16 cellular contexts compared by ENCODE assay signal in the genomic region with DNA sequence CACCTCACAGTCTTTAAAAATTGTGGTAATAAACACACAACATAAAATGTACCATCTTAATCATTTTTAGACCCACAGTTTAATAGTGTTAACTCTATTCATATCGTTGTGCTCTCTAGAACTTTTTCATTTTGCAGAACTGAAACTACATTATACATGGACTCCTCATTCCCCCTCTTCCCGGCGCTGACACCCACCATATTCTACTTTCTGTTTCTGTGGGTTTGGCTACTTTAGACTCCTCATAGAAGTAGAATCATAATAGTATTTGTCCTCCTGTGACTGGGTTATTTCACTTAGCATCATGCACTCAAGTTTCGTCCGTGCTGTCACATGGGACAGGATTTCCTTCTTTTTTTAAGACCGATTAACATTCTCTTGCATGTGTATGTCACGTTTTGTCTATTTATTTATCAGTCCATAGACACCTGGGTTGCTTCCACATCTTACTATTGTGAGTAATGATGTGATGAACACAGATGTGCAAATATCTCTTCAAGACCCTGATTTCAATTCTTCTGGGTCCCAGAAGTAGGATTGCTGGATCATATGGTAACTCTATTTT.
DNase-seq lines count a peak whose midpoint lies in the region; ATAC-seq and TF ChIP-seq lines count a peak whose summit lies in the region.
"Had no signal": no experiment of that assay in that cellular context is flagged by ENCODE, and none has a peak within 500 bp of the region (broad histone marks: within the 10 kb centered on the region; RNA-seq: fewer than 3 reads in every experiment).

No MANE protein-coding gene starts in this region.

- H3K4me3 Mint-ChIP-seq in stimulated activated naive B cell treated with anti-CD40 and anti-IgM and Interleukin-4, amounts not matched to agents 10 μg/mL and 1 μg/mL and 100 μg/mL, for 72 hours: no peak overlapping the region
- H3K4me3 Mint-ChIP-seq: GM23338, mesothelial cell of epicardium, type B pancreatic cell had no signal

- no peak overlapping the region for H3K27ac ChIP-seq in substantia nigra (ENCODE audit: low read depth, low read length, poor library complexity, severe bottlenecking)
- H3K27ac ChIP-seq: coronary artery, pancreas, SJSA1 had no signal

- peaks cover 2 to 3% of the 10 kb centered on the region in 2 donors for H3K36me3 Mint-ChIP-seq in stimulated activated naive B cell treated with anti-CD40 and anti-IgM and Interleukin-4, amounts not matched to agents 10 μg/mL and 1 μg/mL and 100 μg/mL, for 72 hours
- H3K36me3 Mint-ChIP-seq: mesothelial cell of epicardium, type B pancreatic cell had no signal

- ATAC-seq in GM19324 (IDR thresholded peaks at IDR 0.05; ENCODE audit: low FRiP score, unreplicated experiment): peak; percentile 81
- ATAC-seq in HG02610 (IDR thresholded peaks at IDR 0.05; ENCODE audit: unreplicated experiment): peak; percentile 79
- peak; percentile 87 for ATAC-seq in HG03469 (IDR thresholded peaks at IDR 0.05; ENCODE audit: unreplicated experiment)
- ATAC-seq in stimulated activated naive B cell treated with anti-CD40 and anti-IgM and Interleukin-4, amounts not matched to agents 10 μg/mL and 1 μg/mL and 100 μg/mL, for 72 hours (replicated peaks): peak; percentile 39 to 70
- ATAC-seq: GM23338, pancreas had no signal

- H3K27ac Mint-ChIP-seq in stimulated activated naive B cell treated with anti-CD40 and anti-IgM and Interleukin-4, amounts not matched to agents 10 μg/mL and 1 μg/mL and 100 μg/mL, for 72 hours: no peak overlapping the region
- H3K27ac Mint-ChIP-seq: GM23338, mesothelial cell of epicardium, type B pancreatic cell had no signal

- H3K4me3 ChIP-seq in foreskin fibroblast (ENCODE audit: low read depth in 1 of 2, low read length in 2 of 2): no peak overlapping the region
- H3K4me3 ChIP-seq: coronary artery, GM23338, pancreas, SJSA1 had no signal

- no peak for TF ChIP-seq CTCF in foreskin fibroblast (IDR thresholded peaks at IDR 0.05; ENCODE audit: low read depth, low read length)

- no peaks in the 10 kb centered on the region for H3K4me1 Mint-ChIP-seq in stimulated activated naive B cell treated with anti-CD40 and anti-IgM and Interleukin-4, amounts not matched to agents 10 μg/mL and 1 μg/mL and 100 μg/mL, for 72 hours
- H3K4me1 Mint-ChIP-seq: GM23338, mesothelial cell of epicardium had no signal

- no peak for DNase-seq in stimulated activated naive B cell treated with anti-CD40 and anti-IgM and Interleukin-4, amounts not matched to agents 10 μg/mL and 1 μg/mL and 100 μg/mL, for 72 hours
- DNase-seq in substantia nigra (lab: John Stamatoyannopoulos, UW) (no peak), foreskin fibroblast (no peak), NK-92 (lab: John Stamatoyannopoulos, UW; ENCODE audit: unreplicated experiment) (no peak)
- DNase-seq: activated CD8-positive, alpha-beta memory T cell treated with anti-CD3 and anti-CD28 coated beads, Interleukin-2, amount 50 U/mL, for 48 hours; NCI-H510A treated with DMSO at 0.1 percent for 48 hours; pancreas; stimulated activated CD4-positive, alpha-beta T cell treated with anti-CD3 and anti-CD28 coated beads, Interleukin-12 subunit alpha, Interleukin-12 subunit beta, amount 100 ng/mL, for 4 hours had no signal

- H3K27me3 Mint-ChIP-seq in stimulated activated naive B cell treated with anti-CD40 and anti-IgM and Interleukin-4, amounts not matched to agents 10 μg/mL and 1 μg/mL and 100 μg/mL, for 72 hours: peaks cover 18 to 19% of the 10 kb centered on the region in 2 donors
- H3K27me3 Mint-ChIP-seq: type B pancreatic cell had no signal

- peaks cover 14 to 16% of the 10 kb centered on the region in 2 donors for H3K9me3 Mint-ChIP-seq in stimulated activated naive B cell treated with anti-CD40 and anti-IgM and Interleukin-4, amounts not matched to agents 10 μg/mL and 1 μg/mL and 100 μg/mL, for 72 hours
